In genomic region chr1:18123467-18123992, GRCh38 we compare ENCODE assay signal across 34 cellular contexts. TPM values are rescaled to one million over a fixed set of nuclear protein-coding genes. Genes with fewer than 3 reads are reported as not detected.
"Had no signal": no experiment of that assay in that cellular context is flagged by ENCODE, and none has a peak within 500 bp of the region (broad histone marks: within the 10 kb centered on the region; RNA-seq: fewer than 3 reads in every experiment).

No MANE protein-coding gene starts in this region.

- ATAC-seq: activated naive CD4-positive, alpha-beta T cell treated with anti-CD3 and anti-CD28 coated beads, Interleukin-2, amount 50 U/mL, for 72 hours; activated T-cell treated with anti-CD3 and anti-CD28 coated beads, Interleukin-2, amount 50 U/mL, for 72 hours; foreskin keratinocyte; gastrocnemius medialis; heart left ventricle had no signal

- H3K4me1 Mint-ChIP-seq: activated CD4-positive, alpha-beta memory T cell treated with anti-CD3 and anti-CD28 coated beads, Interleukin-2, amount 10 ng/mL, durations not matched to agents 7 days and 5 days; activated CD4-positive, alpha-beta T cell treated with anti-CD3 and anti-CD28 coated beads, Interleukin-2, amount 10 ng/mL, durations not matched to agents 7 days and 5 days; activated naive CD4-positive, alpha-beta T cell treated with anti-CD3 and anti-CD28 coated beads, Interleukin-2, amount 10 ng/mL, durations not matched to agents 7 days and 5 days; activated naive CD8-positive, alpha-beta T cell treated with anti-CD3 and anti-CD28 coated beads, Interleukin-2, amount 10 ng/mL, durations not matched to agents 7 days and 5 days had no signal

- H3K4me3 ChIP-seq: ascending aorta, breast epithelium, cardiac muscle cell, colonic mucosa, esophagus muscularis mucosa, gastrocnemius medialis, heart left ventricle had no signal

- DNase-seq: activated CD4-positive, alpha-beta memory T cell treated with anti-CD3 and anti-CD28 coated beads, Interleukin-2, amount 10 ng/mL, durations not matched to agents 7 days and 5 days; activated CD4-positive, alpha-beta T cell treated with anti-CD3 and anti-CD28 coated beads for 1 hour; activated CD4-positive, alpha-beta T cell treated with anti-CD3 and anti-CD28 coated beads for 4 hours; activated CD4-positive, alpha-beta T cell treated with anti-CD3 and anti-CD28 coated beads, Interleukin-2, amount 10 ng/mL, durations not matched to agents 7 days and 5 days; activated CD4-positive, alpha-beta T cell treated with anti-CD3 and anti-CD28 coated beads, Interleukin-2, amount 50 U/mL, for 4 hours; activated CD4-positive, CD25-positive, alpha-beta regulatory T cell; activated CD8-positive, alpha-beta memory T cell treated with anti-CD3 and anti-CD28 coated beads, Interleukin-2, amount 50 U/mL, for 48 hours; activated gamma-delta T cell; activated naive CD4-positive, alpha-beta T cell; activated naive CD4-positive, alpha-beta T cell treated with anti-CD3 and anti-CD28 coated beads, Interleukin-2, amount 10 ng/mL, durations not matched to agents 7 days and 5 days; activated naive CD8-positive, alpha-beta T cell treated with anti-CD3 and anti-CD28 coated beads, Interleukin-2, amount 10 ng/mL, durations not matched to agents 7 days and 5 days; activated T-cell treated with anti-CD3 and anti-CD28 coated beads for 4 hours; activated T-cell treated with anti-CD3 and anti-CD28 coated beads, Interleukin-2, amount 50 U/mL, for 24 hours; activated T-cell treated with anti-CD3 and anti-CD28 coated beads, Interleukin-2, amount 50 U/mL, for 72 hours; central memory CD4-positive, alpha-beta T cell; cerebellar nuclear complex; colonic mucosa; effector CD8-positive, alpha-beta T cell; erythroblast; foreskin keratinocyte; gastrocnemius medialis; glutamatergic neuron; heart left ventricle; T1000; WERI-Rb-1 had no signal

- H3K9me3 Mint-ChIP-seq: activated CD4-positive, alpha-beta memory T cell treated with anti-CD3 and anti-CD28 coated beads, Interleukin-2, amount 10 ng/mL, durations not matched to agents 7 days and 5 days; activated CD4-positive, alpha-beta T cell treated with anti-CD3 and anti-CD28 coated beads, Interleukin-2, amount 10 ng/mL, durations not matched to agents 7 days and 5 days; activated naive CD4-positive, alpha-beta T cell treated with anti-CD3 and anti-CD28 coated beads, Interleukin-2, amount 10 ng/mL, durations not matched to agents 7 days and 5 days; activated naive CD4-positive, alpha-beta T cell treated with anti-CD3 and anti-CD28 coated beads, Interleukin-2, amount 50 U/mL, for 72 hours; activated naive CD8-positive, alpha-beta T cell treated with anti-CD3 and anti-CD28 coated beads, Interleukin-2, amount 10 ng/mL, durations not matched to agents 7 days and 5 days; activated T-cell treated with anti-CD3 and anti-CD28 coated beads, Interleukin-2, amount 50 U/mL, for 24 hours; activated T-cell treated with anti-CD3 and anti-CD28 coated beads, Interleukin-2, amount 50 U/mL, for 72 hours; T-helper 1 cell treated with Interleukin-12 subunit alpha and Interleukin-12 subunit beta and Interleukin-4 antibody, amounts not matched to agents 30 μg/mL and 1 μg/mL, for 36 hours; T-helper 2 cell treated with Interferon-gamma antibody and Interleukin-4, amounts not matched to agents 5 μg/mL and 100 μg/mL, for 36 hours had no signal

- H3K27ac Mint-ChIP-seq: activated CD4-positive, alpha-beta memory T cell treated with anti-CD3 and anti-CD28 coated beads, Interleukin-2, amount 10 ng/mL, durations not matched to agents 7 days and 5 days; activated CD4-positive, alpha-beta T cell treated with anti-CD3 and anti-CD28 coated beads, Interleukin-2, amount 10 ng/mL, durations not matched to agents 7 days and 5 days; activated naive CD4-positive, alpha-beta T cell treated with anti-CD3 and anti-CD28 coated beads, Interleukin-2, amount 10 ng/mL, durations not matched to agents 7 days and 5 days; activated naive CD4-positive, alpha-beta T cell treated with anti-CD3 and anti-CD28 coated beads, Interleukin-2, amount 50 U/mL, for 72 hours; activated naive CD8-positive, alpha-beta T cell treated with anti-CD3 and anti-CD28 coated beads, Interleukin-2, amount 10 ng/mL, durations not matched to agents 7 days and 5 days; activated T-cell treated with anti-CD3 and anti-CD28 coated beads, Interleukin-2, amount 50 U/mL, for 24 hours; activated T-cell treated with anti-CD3 and anti-CD28 coated beads, Interleukin-2, amount 50 U/mL, for 72 hours; brain; T-helper 1 cell treated with Interleukin-12 subunit alpha and Interleukin-12 subunit beta and Interleukin-4 antibody, amounts not matched to agents 30 μg/mL and 1 μg/mL, for 36 hours; T-helper 2 cell treated with Interferon-gamma antibody and Interleukin-4, amounts not matched to agents 5 μg/mL and 100 μg/mL, for 36 hours had no signal

- H3K4me1 ChIP-seq: ascending aorta, breast epithelium, colonic mucosa, esophagus muscularis mucosa, foreskin keratinocyte, gastrocnemius medialis, heart left ventricle had no signal

- H3K27ac ChIP-seq: ascending aorta, breast epithelium, cardiac muscle cell, colonic mucosa, esophagus muscularis mucosa, foreskin keratinocyte, gastrocnemius medialis, heart left ventricle, WERI-Rb-1 had no signal

- H3K4me3 Mint-ChIP-seq: activated CD4-positive, alpha-beta memory T cell treated with anti-CD3 and anti-CD28 coated beads, Interleukin-2, amount 10 ng/mL, durations not matched to agents 7 days and 5 days; activated CD4-positive, alpha-beta T cell treated with anti-CD3 and anti-CD28 coated beads, Interleukin-2, amount 10 ng/mL, durations not matched to agents 7 days and 5 days; activated naive CD4-positive, alpha-beta T cell treated with anti-CD3 and anti-CD28 coated beads, Interleukin-2, amount 10 ng/mL, durations not matched to agents 7 days and 5 days; activated naive CD8-positive, alpha-beta T cell treated with anti-CD3 and anti-CD28 coated beads, Interleukin-2, amount 10 ng/mL, durations not matched to agents 7 days and 5 days; activated T-cell treated with anti-CD3 and anti-CD28 coated beads, Interleukin-2, amount 50 U/mL, for 24 hours; activated T-cell treated with anti-CD3 and anti-CD28 coated beads, Interleukin-2, amount 50 U/mL, for 72 hours; brain; T-helper 1 cell treated with Interleukin-12 subunit alpha and Interleukin-12 subunit beta and Interleukin-4 antibody, amounts not matched to agents 30 μg/mL and 1 μg/mL, for 36 hours; T-helper 2 cell treated with Interferon-gamma antibody and Interleukin-4, amounts not matched to agents 5 μg/mL and 100 μg/mL, for 36 hours had no signal

- H3K9me3 ChIP-seq: ascending aorta, breast epithelium, colonic mucosa, esophagus muscularis mucosa, gastrocnemius medialis, heart left ventricle had no signal

- H3K36me3 ChIP-seq: ascending aorta, breast epithelium, cardiac muscle cell, colonic mucosa, esophagus muscularis mucosa, gastrocnemius medialis, heart left ventricle had no signal

- H3K27me3 ChIP-seq: ascending aorta, colonic mucosa, foreskin keratinocyte had no signal

- H3K36me3 Mint-ChIP-seq: activated naive CD4-positive, alpha-beta T cell treated with anti-CD3 and anti-CD28 coated beads, Interleukin-2, amount 10 ng/mL, durations not matched to agents 7 days and 5 days; activated naive CD4-positive, alpha-beta T cell treated with anti-CD3 and anti-CD28 coated beads, Interleukin-2, amount 50 U/mL, for 72 hours; activated naive CD8-positive, alpha-beta T cell treated with anti-CD3 and anti-CD28 coated beads, Interleukin-2, amount 10 ng/mL, durations not matched to agents 7 days and 5 days; brain had no signal

RNA-seq across cellular contexts. Expression of gene IGSF21, which starts 15.9 kb away (rescaled TPM):
- total RNA-seq: activated CD4-positive, alpha-beta memory T cell treated with anti-CD3 and anti-CD28 coated beads, Interleukin-2, amount 10 ng/mL, durations not matched to agents 7 days and 5 days; activated CD4-positive, alpha-beta T cell treated with anti-CD3 and anti-CD28 coated beads, Interleukin-2, amount 10 ng/mL, durations not matched to agents 7 days and 5 days; activated naive CD4-positive, alpha-beta T cell treated with anti-CD3 and anti-CD28 coated beads, Interleukin-2, amount 50 U/mL, for 72 hours; activated naive CD8-positive, alpha-beta T cell treated with anti-CD3 and anti-CD28 coated beads, Interleukin-2, amount 10 ng/mL, durations not matched to agents 7 days and 5 days; activated T-cell treated with anti-CD3 and anti-CD28 coated beads, Interleukin-2, amount 50 U/mL, for 72 hours; dermis microvascular lymphatic vessel endothelial cell; foreskin keratinocyte had no signal
- polyA plus RNA-seq: cardiac muscle cell, foreskin keratinocyte had no signal
